ENCODE assay signal across 18 cellular contexts in the genomic region with DNA sequence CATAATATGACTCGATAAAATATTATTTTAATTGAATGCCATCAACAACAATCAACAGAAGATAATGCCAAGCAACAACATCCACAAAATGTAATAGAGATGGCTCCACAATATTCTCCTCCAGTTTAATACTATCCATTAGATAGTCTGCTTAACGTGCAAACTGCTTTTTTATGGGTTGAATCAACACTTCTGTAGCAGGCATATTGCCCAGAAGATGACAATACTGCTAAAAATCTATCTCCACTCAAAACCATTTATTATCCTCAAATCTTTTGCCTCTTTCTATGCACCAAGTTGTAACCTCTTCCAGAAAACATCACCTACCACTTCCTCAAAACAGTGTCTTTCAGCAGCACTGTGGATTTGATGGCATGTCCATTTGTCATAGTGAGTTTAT.
"Had no signal": no experiment of that assay in that cellular context is flagged by ENCODE, and none has a peak within 500 bp of the region (broad histone marks: within the 10 kb centered on the region; RNA-seq: fewer than 3 reads in every experiment).

No MANE protein-coding gene starts in this region.

- H3K9ac ChIP-seq: SK-N-SH had no signal

- H3K9me3 ChIP-seq: MG63, SK-N-SH had no signal

- H3K27me3 ChIP-seq: MG63 had no signal

- DNase-seq: Karpas-422, KBM-7, NCI-H1092, NCI-H1436, NCI-H187, NCI-H2029, NCI-H2081 treated with DMSO at 0.1 percent for 48 hours, NCI-H2171, NCI-H226, NCI-H446, NCI-H510A, NCI-H524 treated with DMSO at 0.1 percent for 48 hours, NCI-H69, NCI-H774, RPMI8226, SHP77, SK-N-SH had no signal

- H3K4me2 ChIP-seq: SK-N-SH had no signal

- H3K4me3 ChIP-seq: MG63 had no signal

- H3K36me3 ChIP-seq: MG63 had no signal
